Comparison of ENCODE assay signal across 8 cellular contexts in the genomic region with DNA sequence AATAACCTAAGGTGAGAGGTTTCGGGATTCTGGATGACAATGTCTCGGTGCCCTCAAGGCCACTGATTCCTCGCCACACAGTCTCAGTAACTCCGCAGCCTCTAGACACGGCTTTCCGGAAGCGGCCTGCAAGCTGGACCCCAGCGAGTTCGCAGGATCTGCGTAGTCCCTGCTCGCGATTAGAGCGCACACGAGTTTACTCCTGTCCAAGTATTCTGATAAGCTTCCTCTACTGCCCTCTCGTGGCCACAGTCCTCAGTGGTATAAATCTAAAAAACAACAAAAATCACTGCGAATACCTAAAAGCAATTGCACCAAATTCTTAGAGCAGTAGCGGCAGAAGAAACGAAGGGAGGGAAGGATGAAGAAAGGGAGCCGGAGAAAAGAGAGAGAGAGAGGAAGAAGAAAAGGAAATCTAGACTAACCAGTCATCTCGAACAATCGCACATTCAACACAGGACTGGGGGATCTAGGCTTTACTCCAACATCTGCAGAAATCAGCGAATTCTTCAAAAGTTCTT. TPM values are rescaled to one million over a fixed set of nuclear protein-coding genes. Genes with fewer than 3 reads are reported as not detected.
DNase-seq lines count a peak whose midpoint lies in the region; ATAC-seq and TF ChIP-seq lines count a peak whose summit lies in the region.

No MANE protein-coding gene starts in this region.

- peak; percentile 73 for ATAC-seq in GM18511 (IDR thresholded peaks at IDR 0.05; ENCODE audit: unreplicated experiment)
- peak; percentile 76 for ATAC-seq in HG03175 (IDR thresholded peaks at IDR 0.05; ENCODE audit: unreplicated experiment)

- DNase-seq in A172 (ENCODE audit: low spot score) (peak; percentile 90), NCI-H345 (lab: John Stamatoyannopoulos, UW) (peak; percentile 93), choroid plexus epithelial cell (ENCODE audit: low read depth) (peak; percentile 97), kidney glomerular epithelial cell (lab: John Stamatoyannopoulos, UW) (peak; percentile 91)
- DNase-seq in activated CD4-positive, alpha-beta T cell treated with anti-CD3 and anti-CD28 coated beads for 1 hour = peak; percentile 50
- DNase-seq in stimulated activated CD4-positive, alpha-beta T cell treated with anti-CD3 and anti-CD28 coated beads, Interleukin-1b, Interleukin-23, amount 100 ng/mL, for 1 hour (ENCODE audit: low read depth in 2 of 2) = peak; percentile 39 to 59

- H3K4me3 ChIP-seq in choroid plexus epithelial cell (ENCODE audit: low read depth, low read length) = peak overlapping the region; percentile 87

- TF ChIP-seq CTCF in choroid plexus epithelial cell (conservative IDR thresholded peaks at IDR 0.05; ENCODE audit: low read depth, low read length) = peak; percentile 83

RNA-seq across cellular contexts. Expression of gene PLXNA2, which starts 1.1 kb away (rescaled TPM):
- total RNA-seq in A172 (2014; rRNA removed; shearing (Covaris generic)) = 6.8 and 15.8 TPM in 2 replicates

Comparison
In these comparisons a context has a peak if more than half of its experiments do, and no peak if none do; other contexts are left out.
1. Peak in every context shown above with its lines: DNase-seq, ATAC-seq and H3K4me3 ChIP-seq.